ENCODE assay signal across 7 cellular contexts in the genomic region with DNA sequence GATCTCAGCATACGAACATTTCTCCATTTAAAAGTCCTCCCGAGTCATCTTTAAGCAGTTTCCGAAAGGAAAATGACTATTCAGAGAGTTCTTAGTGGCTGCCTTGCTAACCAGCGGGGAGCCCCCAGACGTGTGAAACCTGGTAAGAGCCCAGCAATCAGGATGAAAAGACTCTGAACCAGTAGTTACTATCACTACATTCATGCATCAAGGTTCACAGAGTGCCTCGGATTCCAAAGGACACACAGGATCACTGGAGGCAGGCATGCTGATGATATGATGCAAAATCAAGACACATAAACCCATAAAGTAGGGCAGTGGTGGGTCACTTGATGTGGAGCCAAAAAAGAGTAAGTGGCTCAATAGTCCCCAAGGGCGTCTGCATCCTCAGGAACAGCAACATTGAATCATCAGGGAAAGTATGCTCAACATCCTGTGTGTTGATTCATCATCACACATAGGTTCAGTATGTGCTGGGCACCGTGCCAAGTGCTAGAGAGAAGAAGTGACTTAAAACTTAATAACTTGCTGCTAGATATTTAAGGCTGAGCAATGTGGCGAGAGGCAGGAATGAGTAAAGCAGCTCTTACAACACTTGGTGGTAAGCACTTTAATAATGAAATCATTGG. TPM values are rescaled to one million over a fixed set of nuclear protein-coding genes. Genes with fewer than 3 reads are reported as not detected.
A peak's percentile ranks its signal among the peaks of the same experiment; 100 is the strongest.
DNase-seq lines count a peak whose midpoint lies in the region; ATAC-seq and TF ChIP-seq lines count a peak whose summit lies in the region.

No MANE protein-coding gene starts in this region.

- TF ChIP-seq CTCF in esophagus muscularis mucosa (IDR thresholded peaks at IDR 0.05) (no peak), neutrophil (IDR thresholded peaks at IDR 0.05) (no peak), thyroid gland (IDR thresholded peaks at IDR 0.05) (no peak)

- peaks cover 0 to 14% (median 8%) of the 10 kb centered on the region in 4 donors for H3K4me1 ChIP-seq in esophagus muscularis mucosa
- H3K4me1 ChIP-seq in neutrophil (ENCODE audit: control insufficient read depth in 1 of 2, insufficient read depth in 1 of 2, low read depth in 1 of 2, low read length in 1 of 2), result peaks cover 63 to 68% of the 10 kb centered on the region in 2 experiments
- H3K4me1 ChIP-seq in thyroid gland, result peaks cover 0 to 3% of the 10 kb centered on the region in 2 donors

- ATAC-seq in GM21360 (IDR thresholded peaks at IDR 0.05; ENCODE audit: unreplicated experiment) (peak; percentile 32), GM21526 (IDR thresholded peaks at IDR 0.05; ENCODE audit: low FRiP score, unreplicated experiment) (no peak)

- WGBS in esophagus muscularis mucosa, result 19% methylated on average over 9 of the region's 9 CpGs
- 45 to 51% methylated on average over 9 of the region's 9 CpGs for WGBS in thyroid gland, 2 donors

- intact Hi-C loops in esophagus muscularis mucosa (cut with DNase I), result no loop called here
- intact Hi-C loops in thyroid gland (cut with DNase I), result no loop called here

- DNase-seq in NOMO-1 treated with dmso at 0.1 percent for 144 hours (lab: John Stamatoyannopoulos, UW; ENCODE audit: unreplicated experiment), result peak; percentile 99
- peak; percentile 80 for DNase-seq in activated T-cell treated with anti-CD3 and anti-CD28 coated beads for 48 hours (ENCODE audit: low read depth)
- no peak for DNase-seq in esophagus muscularis mucosa (ENCODE audit: extremely low spot score)
- peak; percentile 52 to 67 for DNase-seq in thyroid gland

- TF ChIP-seq POLR2A in esophagus muscularis mucosa (IDR thresholded peaks at IDR 0.05; ENCODE audit: low read depth) (no peak), thyroid gland (IDR thresholded peaks at IDR 0.05) (no peak)

- H3K27me3 ChIP-seq in esophagus muscularis mucosa (peaks cover 0 to 9% (median 0%) of the 10 kb centered on the region in 4 donors), neutrophil (no peaks in the 10 kb centered on the region), thyroid gland (no peaks in the 10 kb centered on the region)

- peak overlapping the region in 3 of 4 donors; percentile 23 to 58 (median 34) for H3K27ac ChIP-seq in esophagus muscularis mucosa (replicated peaks in 1 of 4)
- peak overlapping the region; percentile 83 for H3K27ac ChIP-seq in neutrophil
- peak overlapping the region in 1 of 3 donors; percentile 22 for H3K27ac ChIP-seq in thyroid gland

- H3K4me3 ChIP-seq in esophagus muscularis mucosa (peak overlapping the region in 1 of 4 donors; percentile 8), neutrophil (ENCODE audit: low read depth in 1 of 2, low read length in 1 of 2) (peak overlapping the region; percentile 22), thyroid gland (replicated peaks in 1 of 3) (no peak overlapping the region)

- TF ChIP-seq EP300 in esophagus muscularis mucosa (IDR thresholded peaks at IDR 0.05), result peak; percentile 27

- H3K9me3 ChIP-seq in esophagus muscularis mucosa, result no peaks in the 10 kb centered on the region
- no peaks in the 10 kb centered on the region for H3K9me3 ChIP-seq in neutrophil
- no peaks in the 10 kb centered on the region for H3K9me3 ChIP-seq in thyroid gland

- H3K36me3 ChIP-seq in esophagus muscularis mucosa (no peaks in the 10 kb centered on the region), neutrophil (no peaks in the 10 kb centered on the region), thyroid gland (no peaks in the 10 kb centered on the region)

RNA-seq across cellular contexts. Expression of gene CCL20, which starts 4.4 kb away (rescaled TPM):
- 1 to 10 TPM in 1 of 4 donors, not detected in 3; 3.5 TPM for total RNA-seq in esophagus muscularis mucosa
- total RNA-seq in thyroid gland, result not detected

RNA-seq across cellular contexts. Expression of gene DAW1, which starts 53.4 kb away (rescaled TPM):
- total RNA-seq in esophagus muscularis mucosa (under 1 TPM in 2 of 4 donors, not detected in 2; 0.26 to 0.33 TPM), thyroid gland (not detected)

Comparison
In these comparisons a context has a peak if more than half of its experiments do, and no peak if none do; other contexts are left out.
1. H3K4me3 ChIP-seq: peak in neutrophil (2 of 2); none in thyroid gland (0 of 3).